20 cellular contexts compared by ENCODE assay signal in genomic region chr9:138028596-138028995, GRCh38.
DNase-seq lines count a peak whose midpoint lies in the region; ATAC-seq lines count a peak whose summit lies in the region.
"Had no signal": no experiment of that assay in that cellular context is flagged by ENCODE, and none has a peak within 500 bp of the region (broad histone marks: within the 10 kb centered on the region; RNA-seq: fewer than 3 reads in every experiment).

No MANE protein-coding gene starts in this region.

- ATAC-seq in GM18873 (IDR thresholded peaks at IDR 0.05; ENCODE audit: low FRiP score, unreplicated experiment) = no peak
- ATAC-seq: CD8-positive, alpha-beta T cell; GM12878 had no signal

- DNase-seq in DMS53 (lab: John Stamatoyannopoulos, UW) (peak; percentile 13), DMS53 treated with DMSO at 0.1 percent for 48 hours (lab: John Stamatoyannopoulos, UW; ENCODE audit: unreplicated experiment) (no peak), Daoy (ENCODE audit: low read depth) (peak; percentile 5), RKO (ENCODE audit: low spot score) (peak; percentile 29), kidney tubule cell (ENCODE audit: low spot score) (peak; percentile 7), Ammon's horn (ENCODE audit: low spot score) (no peak), SW480 (ENCODE audit: low spot score) (no peak)
- DNase-seq: C1 segment of cervical spinal cord; CD8-positive, alpha-beta T cell; DMS79 treated with DMSO at 0.1 percent for 48 hours; MG63; NCI-H1048; NCI-H1436; NCI-H187 treated with DMSO at 0.1 percent for 48 hours; NCI-H2107; NCI-H2227 treated with DMSO at 0.1 percent for 48 hours; NCI-H510A; SJCRH30 had no signal

Comparison
In these comparisons a context has a peak if more than half of its experiments do, and no peak if none do; other contexts are left out.
1. DNase-seq: peak in DMS53 (single experiment), Daoy (single experiment), RKO (single experiment) and kidney tubule cell (single experiment); none in DMS53 treated with DMSO at 0.1 percent for 48 hours (single experiment), Ammon's horn (single experiment) and SW480 (single experiment).